In the genomic region with DNA sequence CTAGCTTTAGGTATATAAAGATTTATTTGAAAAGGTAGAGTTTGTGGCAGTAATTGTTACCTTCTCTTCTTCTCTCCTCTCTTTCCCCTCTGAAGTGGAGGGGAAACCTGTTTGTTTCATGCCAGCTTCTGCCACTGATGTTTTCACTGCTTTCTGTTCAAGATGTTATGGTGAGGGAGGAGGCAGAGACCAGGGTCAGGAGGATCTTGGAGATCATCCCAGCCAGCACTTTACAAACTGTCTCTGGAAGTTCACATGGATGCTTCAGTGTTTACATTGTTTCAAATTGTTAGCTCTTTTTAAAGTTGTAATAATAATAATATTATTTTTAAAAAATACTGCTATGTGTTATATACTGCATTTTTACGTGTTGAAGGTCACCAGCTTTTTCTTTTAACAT, we compare ENCODE assay signal across 1 cellular context.
TF ChIP-seq lines count a peak whose summit lies in the region.

No MANE protein-coding gene starts in this region.

TF ChIP-seq in IMR-90, 13 proteins besides CTCF, POLR2A, EP300 and RAD21 (continued from another document):
- TF ChIP-seq RFX5 (IDR thresholded peaks at IDR 0.05; ENCODE audit: low read depth, low read length): no peak
- TF ChIP-seq, protein P1, sequence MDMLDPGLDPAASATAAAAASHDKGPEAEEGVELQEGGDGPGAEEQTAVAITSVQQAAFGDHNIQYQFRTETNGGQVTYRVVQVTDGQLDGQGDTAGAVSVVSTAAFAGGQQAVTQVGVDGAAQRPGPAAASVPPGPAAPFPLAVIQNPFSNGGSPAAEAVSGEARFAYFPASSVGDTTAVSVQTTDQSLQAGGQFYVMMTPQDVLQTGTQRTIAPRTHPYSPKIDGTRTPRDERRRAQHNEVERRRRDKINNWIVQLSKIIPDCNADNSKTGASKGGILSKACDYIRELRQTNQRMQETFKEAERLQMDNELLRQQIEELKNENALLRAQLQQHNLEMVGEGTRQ (IDR thresholded peaks at IDR 0.05; ENCODE audit: low read depth, low read length): no peak
